24 cellular contexts compared by ENCODE assay signal in the genomic region with DNA sequence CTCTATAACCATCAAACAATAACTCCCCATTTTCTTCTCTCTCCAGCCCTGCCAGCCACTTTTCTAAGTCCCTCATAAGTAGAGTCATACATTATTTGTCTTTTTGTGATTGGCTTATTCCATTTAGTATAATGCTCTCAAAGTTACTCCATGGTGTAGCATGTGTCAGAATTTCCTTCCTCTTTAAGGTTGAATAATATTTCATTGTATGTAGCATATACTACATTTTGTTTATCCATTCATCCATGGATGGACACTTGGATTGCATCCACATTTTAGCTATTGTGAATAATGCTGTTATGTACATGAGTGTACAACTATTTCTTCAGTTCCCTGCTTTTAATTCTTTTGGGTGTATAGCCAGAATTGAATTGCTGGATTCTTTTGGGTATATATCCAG.
DNase-seq lines count a peak whose midpoint lies in the region; ATAC-seq, FAIRE-seq and TF ChIP-seq lines count a peak whose summit lies in the region.
"Had no signal": no experiment of that assay in that cellular context is flagged by ENCODE, and none has a peak within 500 bp of the region (broad histone marks: within the 10 kb centered on the region; RNA-seq: fewer than 3 reads in every experiment).

No MANE protein-coding gene starts in this region.

- H3K4me2 ChIP-seq in endothelial cell of umbilical vein (ENCODE audit: insufficient read depth, low read length): no peak overlapping the region
- H3K4me2 ChIP-seq: A549; BLaER1 treated with 17β-estradiol and CSF1 and Interleukin-3, amounts not matched to agents 10 nM and 100 nM had no signal

- TF ChIP-seq RAD21 in Ishikawa (IDR thresholded peaks at IDR 0.05; ENCODE audit: low read depth): no peak

- no peaks in the 10 kb centered on the region for H3K4me1 ChIP-seq in endothelial cell of umbilical vein (ENCODE audit: control insufficient read depth, extremely low read depth, insufficient read depth, low read length)
- peaks cover 0 to 5% (median 0%) of the 10 kb centered on the region in 12 donors for H3K4me1 ChIP-seq in heart left ventricle
- H3K4me1 ChIP-seq: A549; BLaER1 treated with 17β-estradiol and CSF1 and Interleukin-3, amounts not matched to agents 10 nM and 100 nM; Caco-2 had no signal

- H3K36me3 ChIP-seq in endothelial cell of umbilical vein (ENCODE audit: control insufficient read depth in 2 of 2, extremely low read depth in 1 of 2, insufficient read depth in 2 of 2, low read length in 2 of 2): peaks cover 0 to 3% of the 10 kb centered on the region in 2 experiments
- peaks cover 0 to 10% (median 0%) of the 10 kb centered on the region in 9 donors for H3K36me3 ChIP-seq in heart left ventricle

- H3K27ac ChIP-seq in endothelial cell of umbilical vein (ENCODE audit: insufficient read depth, low read depth, low read length) (no peak overlapping the region), heart left ventricle (no peak overlapping the region)
- H3K27ac ChIP-seq: 22Rv1; A549; BLaER1 treated with 17β-estradiol and CSF1 and Interleukin-3, amounts not matched to agents 10 nM and 100 nM; C4-2B had no signal

- dilution Hi-C loops in endothelial cell of umbilical vein (cut with MboI; ENCODE audit: extremely low pct_ligation_motif_present, low sequenced_read_pairs): no loop called here

- no peak overlapping the region for H3K4me3 Mint-ChIP-seq in stimulated activated naive CD8-positive, alpha-beta T cell treated with anti-CD3 and anti-CD28 coated beads, Interleukin-15, amount 100 ng/mL, for 72 hours
- H3K4me3 Mint-ChIP-seq: B cell; CD4-positive, alpha-beta T cell; CD8-positive, alpha-beta T cell had no signal

- TF ChIP-seq EP300 in Ishikawa (IDR thresholded peaks at IDR 0.05; ENCODE audit: borderline replicate concordance): peak; percentile 57; the same call in 1 of the 2 replicates

- no peak for ATAC-seq in heart left ventricle
- no peak for ATAC-seq in stimulated activated naive CD8-positive, alpha-beta T cell treated with anti-CD3 and anti-CD28 coated beads, Interleukin-15, amount 100 ng/mL, for 72 hours
- ATAC-seq: A549; CD8-positive, alpha-beta T cell; GM12878 had no signal

- H3K27ac Mint-ChIP-seq in stimulated activated naive CD8-positive, alpha-beta T cell treated with anti-CD3 and anti-CD28 coated beads, Interleukin-15, amount 100 ng/mL, for 72 hours: no peak overlapping the region
- H3K27ac Mint-ChIP-seq: B cell; CD4-positive, alpha-beta T cell; CD8-positive, alpha-beta T cell had no signal

- CTCF ChIA-PET in endothelial cell of umbilical vein (lab: Charles Lee): interaction anchor here (1.4 kb wide), 1 partner anchor 10 kb away, joined by 3 read pairs; no protein-coding TSS in a partner anchor

- H3K9me1 ChIP-seq in endothelial cell of umbilical vein (replicated peaks; ENCODE audit: control insufficient read depth, extremely low read depth, insufficient read depth, low read length): no peaks in the 10 kb centered on the region

- FAIRE-seq in endothelial cell of umbilical vein (lab: Jason Lieb, UNC): no peak
- FAIRE-seq: A549, D721Med, GM12878, GM12892, GM18507 had no signal

- intact Hi-C loops in endothelial cell of umbilical vein (cut with micrococcal nuclease) (no loop called here), heart left ventricle (cut with DNase I) (no loop called here)

- H3K27me3 ChIP-seq in endothelial cell of umbilical vein (ENCODE audit: control insufficient read depth in 2 of 2, insufficient read depth in 2 of 2, low read length in 2 of 2) (no peaks in the 10 kb centered on the region), heart left ventricle (no peaks in the 10 kb centered on the region)
- H3K27me3 ChIP-seq: BLaER1 treated with 17β-estradiol and CSF1 and Interleukin-3, amounts not matched to agents 10 nM and 100 nM had no signal

- BruUV-seq in endothelial cell of umbilical vein (replicated peaks; lab: Mats Ljungman, UMichigan): no TSS peak

- POLR2A ChIA-PET in endothelial cell of umbilical vein (lab: Charles Lee): no interaction called here

- peaks cover 41 to 56% of the 10 kb centered on the region in 2 donors for H3K9me3 Mint-ChIP-seq in stimulated activated naive CD8-positive, alpha-beta T cell treated with anti-CD3 and anti-CD28 coated beads, Interleukin-15, amount 100 ng/mL, for 72 hours

- no peak overlapping the region for H2AFZ ChIP-seq in endothelial cell of umbilical vein (ENCODE audit: low read depth, low read length)

- H3K4me3 ChIP-seq in endothelial cell of umbilical vein (replicated peaks in 1 of 3; ENCODE audit: insufficient read depth in 1 of 3, low read depth in 1 of 3, low read length in 3 of 3) (no peak overlapping the region), heart left ventricle (no peak overlapping the region)
- H3K4me3 ChIP-seq: A549; BLaER1 treated with 17β-estradiol and CSF1 and Interleukin-3, amounts not matched to agents 10 nM and 100 nM; GM12878 had no signal

- H3K79me2 ChIP-seq in endothelial cell of umbilical vein (ENCODE audit: control insufficient read depth, insufficient read depth, low read length): no peaks in the 10 kb centered on the region

- no peaks in the 10 kb centered on the region for H3K27me3 Mint-ChIP-seq in stimulated activated naive CD8-positive, alpha-beta T cell treated with anti-CD3 and anti-CD28 coated beads, Interleukin-15, amount 100 ng/mL, for 72 hours
- H3K27me3 Mint-ChIP-seq: B cell; CD4-positive, alpha-beta T cell had no signal

- H4K20me1 ChIP-seq in endothelial cell of umbilical vein (replicated peaks; ENCODE audit: control insufficient read depth, extremely low read depth, insufficient read depth, low read length): no peaks in the 10 kb centered on the region

- peak; percentile 68 for DNase-seq in endothelial cell of umbilical vein (ENCODE audit: low read depth, low spot score)
- peak; percentile 31 to 37 for DNase-seq in lung microvascular endothelial cell (ENCODE audit: low read depth in 2 of 2)
- no peak for DNase-seq in ureter (ENCODE audit: low spot score)
- no peak for DNase-seq in heart left ventricle
- no peak for DNase-seq in stimulated activated naive CD8-positive, alpha-beta T cell treated with anti-CD3 and anti-CD28 coated beads, Interleukin-15, amount 100 ng/mL, for 72 hours
- DNase-seq: AML-193; Caco-2; Calu3; CD4-positive, alpha-beta T cell; CD8-positive, alpha-beta T cell; DMS79; DND-41; EL; GDM1 had no signal

- TF ChIP-seq POLR2A in endothelial cell of umbilical vein (IDR thresholded peaks at IDR 0.05; ENCODE audit: low read depth, low read length) (no peak), heart left ventricle (IDR thresholded peaks at IDR 0.05) (no peak)

- TF ChIP-seq CTCF in endothelial cell of umbilical vein (IDR thresholded peaks at IDR 0.05; ENCODE audit: extremely low read depth in 1 of 2, insufficient read depth in 1 of 2, low read depth in 1 of 2, low read length in 2 of 2): no peak
- TF ChIP-seq CTCF in heart left ventricle (IDR thresholded peaks at IDR 0.05): no peak

- H3K9ac ChIP-seq in endothelial cell of umbilical vein (replicated peaks; ENCODE audit: extremely low read depth, insufficient read depth, low read length): no peak overlapping the region
- H3K9ac ChIP-seq: BLaER1 treated with 17β-estradiol and CSF1 and Interleukin-3, amounts not matched to agents 10 nM and 100 nM had no signal

- no peaks in the 10 kb centered on the region for H3K4me1 Mint-ChIP-seq in stimulated activated naive CD8-positive, alpha-beta T cell treated with anti-CD3 and anti-CD28 coated beads, Interleukin-15, amount 100 ng/mL, for 72 hours
- H3K4me1 Mint-ChIP-seq: B cell had no signal

- H3K9me3 ChIP-seq in endothelial cell of umbilical vein (replicated peaks; ENCODE audit: control insufficient read depth, insufficient read depth, low read length) (no peaks in the 10 kb centered on the region), heart left ventricle (peaks cover 0 to 31% (median 10%) of the 10 kb centered on the region in 12 donors)

TF ChIP-seq in Ishikawa, 13 proteins besides CTCF, POLR2A, EP300 and RAD21 (continues in another document):
- TF ChIP-seq ZBTB7A (IDR thresholded peaks at IDR 0.05; ENCODE audit: low read depth) (no peak), YY1 (IDR thresholded peaks at IDR 0.05; ENCODE audit: low read depth) (no peak), NFIC (IDR thresholded peaks at IDR 0.05) (peak; percentile 43; the same call in 1 of the 2 replicates), EGR1 (IDR thresholded peaks at IDR 0.05) (no peak), FOXM1 (IDR thresholded peaks at IDR 0.05; ENCODE audit: borderline replicate concordance, low read depth) (no peak), CEBPB (IDR thresholded peaks at IDR 0.05) (no peak), CREB1 (IDR thresholded peaks at IDR 0.05; ENCODE audit: low read depth) (no peak)
- TF ChIP-seq, protein P1, sequence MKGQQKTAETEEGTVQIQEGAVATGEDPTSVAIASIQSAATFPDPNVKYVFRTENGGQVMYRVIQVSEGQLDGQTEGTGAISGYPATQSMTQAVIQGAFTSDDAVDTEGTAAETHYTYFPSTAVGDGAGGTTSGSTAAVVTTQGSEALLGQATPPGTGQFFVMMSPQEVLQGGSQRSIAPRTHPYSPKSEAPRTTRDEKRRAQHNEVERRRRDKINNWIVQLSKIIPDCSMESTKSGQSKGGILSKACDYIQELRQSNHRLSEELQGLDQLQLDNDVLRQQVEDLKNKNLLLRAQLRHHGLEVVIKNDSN (IDR thresholded peaks at IDR 0.05): no peak
- TF ChIP-seq, protein P2, sequence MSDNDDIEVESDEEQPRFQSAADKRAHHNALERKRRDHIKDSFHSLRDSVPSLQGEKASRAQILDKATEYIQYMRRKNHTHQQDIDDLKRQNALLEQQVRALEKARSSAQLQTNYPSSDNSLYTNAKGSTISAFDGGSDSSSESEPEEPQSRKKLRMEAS (IDR thresholded peaks at IDR 0.05): no peak

TF ChIP-seq in endothelial cell of umbilical vein, 7 proteins besides CTCF, POLR2A, EP300 and RAD21:
- TF ChIP-seq FOS (IDR thresholded peaks at IDR 0.05; ENCODE audit: borderline replicate concordance, insufficient read depth, low read length): peak; percentile 10
- peak; percentile 14 for TF ChIP-seq JUN (IDR thresholded peaks at IDR 0.05; ENCODE audit: borderline replicate concordance, insufficient read depth, insufficient read length, low read depth)
- no peak for TF ChIP-seq EZH2 (IDR thresholded peaks at IDR 0.05; ENCODE audit: borderline replicate concordance, low read depth, low read length, severe bottlenecking)

Comparison
In these comparisons a context has a peak if more than half of its experiments do, and no peak if none do; other contexts are left out.
1. DNase-seq: peak in endothelial cell of umbilical vein (single experiment) and lung microvascular endothelial cell (2 of 2); none in ureter (single experiment), heart left ventricle (0 of 5) and stimulated activated naive CD8-positive, alpha-beta T cell treated with anti-CD3 and anti-CD28 coated beads, Interleukin-15, amount 100 ng/mL, for 72 hours (0 of 2).